13 cellular contexts compared by ENCODE assay signal in genomic region chr5:14153071-14153864, GRCh38. TPM values are rescaled to one million over a fixed set of nuclear protein-coding genes. Genes with fewer than 3 reads are reported as not detected.
DNase-seq lines count a peak whose midpoint lies in the region; TF ChIP-seq lines count a peak whose summit lies in the region.
"Had no signal": no experiment of that assay in that cellular context is flagged by ENCODE, and none has a peak within 500 bp of the region (broad histone marks: within the 10 kb centered on the region; RNA-seq: fewer than 3 reads in every experiment).

No MANE protein-coding gene starts in this region.

- H3K4me3 ChIP-seq in ACC112 (ENCODE audit: low read depth, low read length): peak overlapping the region; percentile 70
- no peak overlapping the region for H3K4me3 ChIP-seq in HUES64 (ENCODE audit: low read length)
- peak overlapping the region; percentile 56 for H3K4me3 ChIP-seq in coronary artery
- no peak overlapping the region for H3K4me3 ChIP-seq in neural progenitor cell

- CTCF ChIA-PET in activated naive CD4-positive, alpha-beta T cell treated with anti-CD3 and anti-CD28 coated beads, Interleukin-2, amount 10 ng/mL, durations not matched to agents 7 days and 5 days (lab: Charles Lee): interaction anchor here (0.9 kb wide), 1 partner anchor 496 kb away, joined by 3 read pairs; no protein-coding TSS in a partner anchor

- no peak overlapping the region for H3K4me3 Mint-ChIP-seq in neural progenitor cell
- H3K4me3 Mint-ChIP-seq in activated naive CD4-positive, alpha-beta T cell treated with anti-CD3 and anti-CD28 coated beads, Interleukin-2, amount 10 ng/mL, durations not matched to agents 7 days and 5 days: no peak overlapping the region
- H3K4me3 Mint-ChIP-seq: CD4-positive, CD25-positive, alpha-beta regulatory T cell had no signal

- H4K20me1 ChIP-seq in neural progenitor cell (ENCODE audit: low read depth): peaks cover 98% of the 10 kb centered on the region

- no peak overlapping the region for H3K9ac ChIP-seq in HUES64 (ENCODE audit: low read depth, low read length)
- H3K9ac ChIP-seq in neural progenitor cell: no peak overlapping the region

- H2AFZ ChIP-seq in ACC112 (ENCODE audit: low read length, unreplicated experiment) (no peak overlapping the region), neural progenitor cell (replicated peaks) (no peak overlapping the region)

- TF ChIP-seq CTCF in coronary artery (IDR thresholded peaks at IDR 0.05) (no peak), neural progenitor cell (IDR thresholded peaks at IDR 0.05) (no peak)

- peaks cover 95% of the 10 kb centered on the region for H3K79me2 ChIP-seq in ACC112 (ENCODE audit: control insufficient read depth, insufficient read depth, low read length, unreplicated experiment)
- peaks cover 100% of the 10 kb centered on the region for H3K79me2 ChIP-seq in neural progenitor cell (ENCODE audit: low read depth)

- H3K4me1 ChIP-seq in ACC112 (ENCODE audit: control insufficient read depth, insufficient read depth, low read length, unreplicated experiment): peaks cover 84% of the 10 kb centered on the region
- peaks cover 66% of the 10 kb centered on the region for H3K4me1 ChIP-seq in HUES64 (ENCODE audit: insufficient read depth, low read length)
- H3K4me1 ChIP-seq in neural progenitor cell: peaks cover 58% of the 10 kb centered on the region

- H3K27ac Mint-ChIP-seq in neural progenitor cell: no peak overlapping the region
- H3K27ac Mint-ChIP-seq in activated naive CD4-positive, alpha-beta T cell treated with anti-CD3 and anti-CD28 coated beads, Interleukin-2, amount 10 ng/mL, durations not matched to agents 7 days and 5 days: no peak overlapping the region
- H3K27ac Mint-ChIP-seq: CD4-positive, CD25-positive, alpha-beta regulatory T cell had no signal

- H3K36me3 ChIP-seq in ACC112 (ENCODE audit: insufficient read depth, low read length): no peaks in the 10 kb centered on the region
- no peaks in the 10 kb centered on the region for H3K36me3 ChIP-seq in HUES64 (ENCODE audit: insufficient read depth, low read length)
- no peaks in the 10 kb centered on the region for H3K36me3 ChIP-seq in neural progenitor cell

- no peaks in the 10 kb centered on the region for H3K9me3 ChIP-seq in HUES64 (ENCODE audit: insufficient read depth, low read depth, low read length)
- H3K9me3 ChIP-seq in neural progenitor cell (ENCODE audit: low read depth): no peaks in the 10 kb centered on the region

- no peaks in the 10 kb centered on the region for H3K27me3 Mint-ChIP-seq in neural progenitor cell (ENCODE audit: insufficient read depth, low read depth)
- H3K27me3 Mint-ChIP-seq in activated naive CD4-positive, alpha-beta T cell treated with anti-CD3 and anti-CD28 coated beads, Interleukin-2, amount 10 ng/mL, durations not matched to agents 7 days and 5 days: peaks cover 38% of the 10 kb centered on the region

- H3K9me3 Mint-ChIP-seq in neural progenitor cell: no peaks in the 10 kb centered on the region
- no peaks in the 10 kb centered on the region for H3K9me3 Mint-ChIP-seq in activated naive CD4-positive, alpha-beta T cell treated with anti-CD3 and anti-CD28 coated beads, Interleukin-2, amount 10 ng/mL, durations not matched to agents 7 days and 5 days

- no peaks in the 10 kb centered on the region for H3K27me3 ChIP-seq in ACC112 (ENCODE audit: insufficient read depth, low read length)
- no peaks in the 10 kb centered on the region for H3K27me3 ChIP-seq in HUES64 (ENCODE audit: insufficient read depth, low read length)
- H3K27me3 ChIP-seq in neural progenitor cell: no peaks in the 10 kb centered on the region

- H3F3A ChIP-seq in neural progenitor cell (ENCODE audit: low read depth): peaks cover 8% of the 10 kb centered on the region

- peak overlapping the region; percentile 48 for H3K4me2 ChIP-seq in neural progenitor cell

- H3K4me1 Mint-ChIP-seq in neural progenitor cell: peaks cover 57% of the 10 kb centered on the region
- no peaks in the 10 kb centered on the region for H3K4me1 Mint-ChIP-seq in activated naive CD4-positive, alpha-beta T cell treated with anti-CD3 and anti-CD28 coated beads, Interleukin-2, amount 10 ng/mL, durations not matched to agents 7 days and 5 days
- H3K4me1 Mint-ChIP-seq: CD4-positive, CD25-positive, alpha-beta regulatory T cell had no signal

- H3K36me3 Mint-ChIP-seq in neural progenitor cell: peaks cover 1% of the 10 kb centered on the region
- H3K36me3 Mint-ChIP-seq in activated naive CD4-positive, alpha-beta T cell treated with anti-CD3 and anti-CD28 coated beads, Interleukin-2, amount 10 ng/mL, durations not matched to agents 7 days and 5 days: no peaks in the 10 kb centered on the region
- H3K36me3 Mint-ChIP-seq: CD4-positive, CD25-positive, alpha-beta regulatory T cell had no signal

- DNase-seq in coronary artery (ENCODE audit: low spot score): no peak
- DNase-seq in neural progenitor cell (ENCODE audit: low spot score): no peak
- DNase-seq in RPMI8226: no peak
- DNase-seq in activated naive CD4-positive, alpha-beta T cell treated with anti-CD3 and anti-CD28 coated beads, Interleukin-2, amount 10 ng/mL, durations not matched to agents 7 days and 5 days: no peak
- DNase-seq in OCI-M2 (lab: John Stamatoyannopoulos, UW; ENCODE audit: unreplicated experiment): no peak
- DNase-seq in NCI-H1694 (lab: John Stamatoyannopoulos, UW): no peak
- DNase-seq: activated CD4-positive, CD25-positive, alpha-beta regulatory T cell treated with anti-CD3 and anti-CD28 coated beads, Interleukin-2, amount 50 U/mL, for 72 hours; activated effector memory CD4-positive, alpha-beta T cell treated with anti-CD3 and anti-CD28 coated beads, Interleukin-2, amount 50 U/mL, for 16 hours; CD4-positive, CD25-positive, alpha-beta regulatory T cell; NCI-H187 treated with DMSO at 0.1 percent for 48 hours; stimulated activated CD4-positive, alpha-beta T cell treated with anti-CD3 and anti-CD28 coated beads, Interleukin-1b, Interleukin-23, amount 100 ng/mL, for 48 hours had no signal

- 66% methylated on average over 6 of the region's 6 CpGs for WGBS in HUES64

- H3K27ac ChIP-seq in ACC112 (ENCODE audit: low read depth, low read length) (peak overlapping the region; percentile 96), HUES64 (ENCODE audit: low read depth, low read length) (peak overlapping the region; percentile 28; the same call in 1 of the 2 replicates), coronary artery (peak overlapping the region; percentile 60 to 75), neural progenitor cell (no peak overlapping the region)

RNA-seq across cellular contexts. Expression of gene TRIO, which starts 10.1 kb away (rescaled TPM):
- polyA plus RNA-seq in HUES64 (2013, experiment 1 of 2): 24.8 TPM
- 25.6 TPM for polyA plus RNA-seq in HUES64 (2013, experiment 2 of 2)
- 76.3 and 84.7 TPM in 2 replicates for total RNA-seq in neural progenitor cell (ENCODE audit: low replicate concordance)

Comparison
In these comparisons a context has a peak if more than half of its experiments do, and no peak if none do; other contexts are left out.
1. H3K4me3 ChIP-seq: peak in ACC112 (single experiment) and coronary artery (single experiment); none in HUES64 (single experiment) and neural progenitor cell (single experiment).